In the genomic region with DNA sequence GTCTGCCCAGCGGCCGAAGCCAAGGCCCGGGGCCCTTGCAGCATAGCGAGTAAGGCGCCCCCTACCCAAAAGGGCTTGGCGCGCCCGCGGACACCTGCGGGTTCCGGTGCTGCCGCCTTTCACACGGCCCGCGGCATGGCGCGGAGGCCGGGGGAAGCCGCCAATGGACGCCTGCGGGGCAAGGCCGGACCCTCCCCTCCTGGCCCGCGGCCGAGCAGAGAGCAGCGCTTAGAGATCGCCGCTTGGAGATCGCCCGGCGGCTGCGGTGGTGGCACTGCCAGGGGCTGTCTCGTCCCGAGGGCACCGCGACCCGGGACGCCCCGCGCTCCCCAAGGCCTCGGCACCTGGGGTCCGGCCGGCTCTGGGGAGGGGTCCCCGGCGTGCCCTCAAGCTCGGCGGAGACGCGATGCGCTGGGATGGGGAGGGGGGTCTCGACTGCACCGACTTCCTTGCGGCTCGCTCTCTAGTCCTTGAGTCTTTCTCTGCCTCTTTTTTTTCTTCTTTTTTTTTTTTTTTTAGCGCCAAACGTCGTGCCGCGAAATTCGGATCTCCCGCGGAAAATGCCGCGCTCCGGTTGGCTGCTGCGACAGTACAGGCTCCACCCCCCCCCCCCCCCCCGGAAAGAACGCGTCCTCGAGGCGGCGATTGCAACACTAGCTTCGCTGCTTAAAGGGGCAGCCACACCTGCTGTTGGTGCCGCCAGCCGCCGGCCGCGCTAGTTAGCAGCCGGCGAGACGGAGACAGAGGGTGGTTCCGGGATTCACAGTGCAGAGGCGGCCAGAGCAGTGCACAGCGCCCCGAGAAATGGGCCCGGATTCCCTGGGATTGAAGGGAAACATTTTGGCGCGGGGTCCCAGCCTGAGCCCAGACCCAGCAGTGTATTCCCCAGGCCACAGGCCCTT, we compare ENCODE assay signal across 8 cellular contexts. TPM values are rescaled to one million over a fixed set of nuclear protein-coding genes. Genes with fewer than 3 reads are reported as not detected.
A peak's percentile ranks its signal among the peaks of the same experiment; 100 is the strongest.
DNase-seq lines count a peak whose midpoint lies in the region; ATAC-seq and TF ChIP-seq lines count a peak whose summit lies in the region.

TSS of gene E2F2 (minus strand) at position 484 of the 902 bp plus-strand sequence. CDS start at position 44, 440 bp downstream.

- peaks cover 6% of the 10 kb centered on the region for H3K27me3 Mint-ChIP-seq in endothelial cell (ENCODE audit: unreplicated experiment)

- peak within 1 kb of the TSS; percentile 74 for H3K4me3 Mint-ChIP-seq in endothelial cell (ENCODE audit: unreplicated experiment)

- peak; percentile 52 for ATAC-seq in GM19023 (IDR thresholded peaks at IDR 0.05; ENCODE audit: unreplicated experiment)

- no peaks in the 10 kb centered on the region for H3K36me3 Mint-ChIP-seq in endothelial cell (ENCODE audit: low read depth, unreplicated experiment)

- TF ChIP-seq CTCF in AG09309 (IDR thresholded peaks at IDR 0.05; ENCODE audit: control insufficient read depth, insufficient read depth, low read depth, low read length, missing control alignments): no peak
- TF ChIP-seq CTCF in endothelial cell (IDR thresholded peaks at IDR 0.05; ENCODE audit: unreplicated experiment): no peak

- peak within 1 kb of the TSS; percentile 54 for H3K4me3 ChIP-seq in AG09309 (ENCODE audit: control insufficient read depth, low read depth, low read length)

- peaks cover 2% of the 10 kb centered on the region for H3K4me1 Mint-ChIP-seq in endothelial cell (ENCODE audit: unreplicated experiment)

- H3K9me3 Mint-ChIP-seq in endothelial cell (ENCODE audit: unreplicated experiment): no peaks in the 10 kb centered on the region

- H3K27ac Mint-ChIP-seq in endothelial cell (ENCODE audit: unreplicated experiment): no peak within 1 kb of the TSS

- DNase-seq in AG09309 (ENCODE audit: low read depth) (no peak), HUDEP-2 (lab: John Stamatoyannopoulos, UW; ENCODE audit: unreplicated experiment in 76 of 76) (peak in 74 of 76 experiments; percentile 23 to 89 (median 78)), NOMO-1 treated with dmso at 0.1 percent for 144 hours (lab: John Stamatoyannopoulos, UW; ENCODE audit: unreplicated experiment) (peak; percentile 81), endothelial cell (ENCODE audit: low spot score) (peak; percentile 62), middle frontal gyrus (ENCODE audit: extremely low spot score, low spot score) (peak; percentile 75)
- peak; percentile 56 for DNase-seq in activated CD8-positive, alpha-beta memory T cell treated with anti-CD3 and anti-CD28 coated beads, Interleukin-2, amount 50 U/mL, for 1 hour (ENCODE audit: extremely low read depth)
- peak; percentile 59 to 70 for DNase-seq in stimulated activated CD8-positive, alpha-beta memory T cell treated with anti-CD3 and anti-CD28 coated beads, Interleukin-2, amount 100 ng/mL, for 1 hour (ENCODE audit: low read depth in 2 of 2)

RNA-seq across cellular contexts. Expression of gene E2F2, which starts in this region (rescaled TPM):
- 0.69 TPM for total RNA-seq in endothelial cell (ENCODE audit: unreplicated experiment)

Comparison
In these comparisons a context has a peak if more than half of its experiments do, and no peak if none do; other contexts are left out.
1. Peak in DNase-seq in endothelial cell; RNA of the gene not detected or under 1 TPM.